In genomic region chr4:24364852-24365251, GRCh38 we compare ENCODE assay signal across 38 cellular contexts.
"Had no signal": no experiment of that assay in that cellular context is flagged by ENCODE, and none has a peak within 500 bp of the region (broad histone marks: within the 10 kb centered on the region; RNA-seq: fewer than 3 reads in every experiment).

No MANE protein-coding gene starts in this region.

- H3K9me3 Mint-ChIP-seq: activated naive CD4-positive, alpha-beta T cell treated with anti-CD3 and anti-CD28 coated beads for 36 hours; activated naive CD4-positive, alpha-beta T cell treated with anti-CD3 and anti-CD28 coated beads, Interleukin-2, amount 10 ng/mL, durations not matched to agents 7 days and 5 days; activated naive CD4-positive, alpha-beta T cell treated with anti-CD3 and anti-CD28 coated beads, Interleukin-2, amount 50 U/mL, for 24 hours; activated naive CD4-positive, alpha-beta T cell treated with anti-CD3 and anti-CD28 coated beads, Interleukin-2, amount 50 U/mL, for 72 hours; activated naive CD8-positive, alpha-beta T cell treated with anti-CD3 and anti-CD28 coated beads for 36 hours; activated naive CD8-positive, alpha-beta T cell treated with anti-CD3 and anti-CD28 coated beads, Interleukin-2, amount 10 ng/mL, durations not matched to agents 7 days and 5 days; activated naive CD8-positive, alpha-beta T cell treated with anti-CD3 and anti-CD28 coated beads, Interleukin-2, amount 50 U/mL, for 24 hours; activated T-cell treated with anti-CD3 and anti-CD28 coated beads, Interleukin-2, amount 50 U/mL, for 24 hours; activated T-cell treated with anti-CD3 and anti-CD28 coated beads, Interleukin-2, amount 50 U/mL, for 4 hours; activated T-cell treated with anti-CD3 and anti-CD28 coated beads, Interleukin-2, amount 50 U/mL, for 72 hours; activated T-helper 1 cell treated with anti-CD3 and anti-CD28 coated beads, Interleukin-12 subunit alpha, Interleukin-12 subunit beta, Interleukin-2, Interleukin-4 antibody, amounts not matched to agents 30 ng/mL and 10 ng/mL and 1 ng/mL, durations not matched to agents 14 hours and 24 hours and 36 hours; activated T-helper 17 cell treated with anti-CD3 and anti-CD28 coated beads, Interleukin-2, amount 50 U/mL, for 72 hours; activated T-helper 2 cell treated with anti-CD3 and anti-CD28 coated beads, Interferon-gamma antibody, Interleukin-2, Interleukin-4, amounts not matched to agents 10 μg/mL and 5 μg/mL and 100 μg/mL, durations not matched to agents 14 hours and 24 hours and 36 hours; brain; central memory CD8-positive, alpha-beta T cell had no signal

- DNase-seq: activated effector memory CD4-positive, alpha-beta T cell treated with anti-CD3 and anti-CD28 coated beads, Interleukin-2, amount 50 U/mL, for 16 hours; activated effector memory CD4-positive, alpha-beta T cell treated with Interleukin-2 at 50 U/mL for 16 hours; activated gamma-delta T cell; activated gamma-delta T cell treated with Interleukin-2 at 50 U/mL for 16 hours; activated naive CD4-positive, alpha-beta T cell; activated naive CD4-positive, alpha-beta T cell treated with anti-CD3 and anti-CD28 coated beads for 36 hours; activated naive CD4-positive, alpha-beta T cell treated with anti-CD3 and anti-CD28 coated beads, Interleukin-2, amount 10 ng/mL, durations not matched to agents 7 days and 5 days; activated naive CD4-positive, alpha-beta T cell treated with anti-CD3 and anti-CD28 coated beads, Interleukin-2, amount 50 U/mL, for 16 hours; activated naive CD4-positive, alpha-beta T cell treated with Interleukin-2 at 50 U/mL for 16 hours; activated naive CD8-positive, alpha-beta T cell treated with anti-CD3 and anti-CD28 coated beads for 36 hours; activated naive CD8-positive, alpha-beta T cell treated with anti-CD3 and anti-CD28 coated beads, Interleukin-2, amount 10 ng/mL, durations not matched to agents 7 days and 5 days; activated naive CD8-positive, alpha-beta T cell treated with anti-CD3 and anti-CD28 coated beads, Interleukin-2, amount 50 U/mL, for 24 hours; activated T-cell treated with anti-CD3 and anti-CD28 coated beads, Interleukin-2, amount 50 U/mL, for 1 hour; activated T-cell treated with anti-CD3 and anti-CD28 coated beads, Interleukin-2, amount 50 U/mL, for 24 hours; activated T-cell treated with anti-CD3 and anti-CD28 coated beads, Interleukin-2, amount 50 U/mL, for 4 hours; activated T-cell treated with anti-CD3 and anti-CD28 coated beads, Interleukin-2, amount 50 U/mL, for 48 hours; activated T-cell treated with anti-CD3 and anti-CD28 coated beads, Interleukin-2, amount 50 U/mL, for 72 hours; adrenal gland; amniotic stem cell; amygdala; anterior cingulate cortex; aorta; body of pancreas; brain microvascular endothelial cell; caudate nucleus; central memory CD4-positive, alpha-beta T cell; cerebellar nuclear complex had no signal

- H3K4me3 Mint-ChIP-seq: activated naive CD4-positive, alpha-beta T cell treated with anti-CD3 and anti-CD28 coated beads for 36 hours; activated naive CD4-positive, alpha-beta T cell treated with anti-CD3 and anti-CD28 coated beads, Interleukin-2, amount 10 ng/mL, durations not matched to agents 7 days and 5 days; activated naive CD4-positive, alpha-beta T cell treated with anti-CD3 and anti-CD28 coated beads, Interleukin-2, amount 50 U/mL, for 24 hours; activated naive CD8-positive, alpha-beta T cell; activated naive CD8-positive, alpha-beta T cell treated with anti-CD3 and anti-CD28 coated beads for 36 hours; activated naive CD8-positive, alpha-beta T cell treated with anti-CD3 and anti-CD28 coated beads, Interleukin-2, amount 10 ng/mL, durations not matched to agents 7 days and 5 days; activated naive CD8-positive, alpha-beta T cell treated with anti-CD3 and anti-CD28 coated beads, Interleukin-2, amount 50 U/mL, for 24 hours; activated T-cell treated with anti-CD3 and anti-CD28 coated beads, Interleukin-2, amount 50 U/mL, for 24 hours; activated T-cell treated with anti-CD3 and anti-CD28 coated beads, Interleukin-2, amount 50 U/mL, for 4 hours; activated T-cell treated with anti-CD3 and anti-CD28 coated beads, Interleukin-2, amount 50 U/mL, for 72 hours; activated T-helper 1 cell treated with anti-CD3 and anti-CD28 coated beads, Interleukin-12 subunit alpha, Interleukin-12 subunit beta, Interleukin-2, Interleukin-4 antibody, amounts not matched to agents 30 ng/mL and 10 ng/mL and 1 ng/mL, durations not matched to agents 14 hours and 24 hours and 36 hours; activated T-helper 17 cell treated with anti-CD3 and anti-CD28 coated beads, Interleukin-2, amount 50 U/mL, for 72 hours; brain; central memory CD8-positive, alpha-beta T cell had no signal

- H3K36me3 Mint-ChIP-seq: activated naive CD4-positive, alpha-beta T cell treated with anti-CD3 and anti-CD28 coated beads, Interleukin-2, amount 10 ng/mL, durations not matched to agents 7 days and 5 days; activated naive CD4-positive, alpha-beta T cell treated with anti-CD3 and anti-CD28 coated beads, Interleukin-2, amount 50 U/mL, for 24 hours; activated naive CD4-positive, alpha-beta T cell treated with anti-CD3 and anti-CD28 coated beads, Interleukin-2, amount 50 U/mL, for 72 hours; activated naive CD8-positive, alpha-beta T cell; activated naive CD8-positive, alpha-beta T cell treated with anti-CD3 and anti-CD28 coated beads for 36 hours; activated naive CD8-positive, alpha-beta T cell treated with anti-CD3 and anti-CD28 coated beads, Interleukin-2, amount 10 ng/mL, durations not matched to agents 7 days and 5 days; brain had no signal

- H3K4me1 Mint-ChIP-seq: activated naive CD4-positive, alpha-beta T cell treated with anti-CD3 and anti-CD28 coated beads, Interleukin-2, amount 10 ng/mL, durations not matched to agents 7 days and 5 days; activated naive CD4-positive, alpha-beta T cell treated with anti-CD3 and anti-CD28 coated beads, Interleukin-2, amount 50 U/mL, for 24 hours; activated naive CD8-positive, alpha-beta T cell treated with anti-CD3 and anti-CD28 coated beads for 36 hours; activated naive CD8-positive, alpha-beta T cell treated with anti-CD3 and anti-CD28 coated beads, Interleukin-2, amount 10 ng/mL, durations not matched to agents 7 days and 5 days; activated naive CD8-positive, alpha-beta T cell treated with anti-CD3 and anti-CD28 coated beads, Interleukin-2, amount 50 U/mL, for 24 hours; activated T-helper 17 cell treated with anti-CD3 and anti-CD28 coated beads, Interleukin-2, amount 50 U/mL, for 72 hours; central memory CD8-positive, alpha-beta T cell had no signal

- H3K36me3 ChIP-seq: adrenal gland, ascending aorta, brain microvascular endothelial cell, breast epithelium, cardiac muscle cell had no signal

- H3K27ac ChIP-seq: adrenal gland, ascending aorta, body of pancreas, brain microvascular endothelial cell, breast epithelium, cardiac muscle cell had no signal

- H3K27me3 Mint-ChIP-seq: activated naive CD4-positive, alpha-beta T cell treated with anti-CD3 and anti-CD28 coated beads, Interleukin-2, amount 10 ng/mL, durations not matched to agents 7 days and 5 days; activated naive CD8-positive, alpha-beta T cell; activated naive CD8-positive, alpha-beta T cell treated with anti-CD3 and anti-CD28 coated beads, Interleukin-2, amount 50 U/mL, for 24 hours; activated T-cell treated with anti-CD3 and anti-CD28 coated beads, Interleukin-2, amount 50 U/mL, for 24 hours; activated T-helper 17 cell treated with anti-CD3 and anti-CD28 coated beads, Interleukin-2, amount 50 U/mL, for 72 hours; brain; central memory CD8-positive, alpha-beta T cell had no signal

- H3K27me3 ChIP-seq: adrenal gland, ascending aorta, body of pancreas, brain microvascular endothelial cell, breast epithelium, cardiac muscle cell had no signal

- H3K4me1 ChIP-seq: adrenal gland, ascending aorta, body of pancreas, breast epithelium had no signal

- H3K4me3 ChIP-seq: adrenal gland, ascending aorta, body of pancreas, breast epithelium, cardiac muscle cell had no signal

- H3K9me3 ChIP-seq: adrenal gland, ascending aorta, body of pancreas, breast epithelium had no signal

- H3K27ac Mint-ChIP-seq: activated naive CD4-positive, alpha-beta T cell treated with anti-CD3 and anti-CD28 coated beads for 36 hours; activated naive CD4-positive, alpha-beta T cell treated with anti-CD3 and anti-CD28 coated beads, Interleukin-2, amount 10 ng/mL, durations not matched to agents 7 days and 5 days; activated naive CD4-positive, alpha-beta T cell treated with anti-CD3 and anti-CD28 coated beads, Interleukin-2, amount 50 U/mL, for 24 hours; activated naive CD4-positive, alpha-beta T cell treated with anti-CD3 and anti-CD28 coated beads, Interleukin-2, amount 50 U/mL, for 72 hours; activated naive CD8-positive, alpha-beta T cell; activated naive CD8-positive, alpha-beta T cell treated with anti-CD3 and anti-CD28 coated beads for 36 hours; activated naive CD8-positive, alpha-beta T cell treated with anti-CD3 and anti-CD28 coated beads, Interleukin-2, amount 10 ng/mL, durations not matched to agents 7 days and 5 days; activated naive CD8-positive, alpha-beta T cell treated with anti-CD3 and anti-CD28 coated beads, Interleukin-2, amount 50 U/mL, for 24 hours; activated T-cell treated with anti-CD3 and anti-CD28 coated beads, Interleukin-2, amount 50 U/mL, for 24 hours; activated T-cell treated with anti-CD3 and anti-CD28 coated beads, Interleukin-2, amount 50 U/mL, for 72 hours; activated T-helper 1 cell treated with anti-CD3 and anti-CD28 coated beads, Interleukin-12 subunit alpha, Interleukin-12 subunit beta, Interleukin-2, Interleukin-4 antibody, amounts not matched to agents 30 ng/mL and 10 ng/mL and 1 ng/mL, durations not matched to agents 14 hours and 24 hours and 36 hours; activated T-helper 17 cell treated with anti-CD3 and anti-CD28 coated beads, Interleukin-2, amount 50 U/mL, for 72 hours; activated T-helper 2 cell treated with anti-CD3 and anti-CD28 coated beads, Interferon-gamma antibody, Interleukin-2, Interleukin-4, amounts not matched to agents 10 μg/mL and 5 μg/mL and 100 μg/mL, durations not matched to agents 14 hours and 24 hours and 36 hours; brain had no signal

- ATAC-seq: activated naive CD4-positive, alpha-beta T cell treated with anti-CD3 and anti-CD28 coated beads, Interleukin-2, amount 50 U/mL, for 72 hours; activated naive CD8-positive, alpha-beta T cell treated with anti-CD3 and anti-CD28 coated beads, Interleukin-2, amount 50 U/mL, for 24 hours; activated T-cell treated with anti-CD3 and anti-CD28 coated beads, Interleukin-2, amount 50 U/mL, for 4 hours; activated T-cell treated with anti-CD3 and anti-CD28 coated beads, Interleukin-2, amount 50 U/mL, for 72 hours; activated T-helper 17 cell treated with anti-CD3 and anti-CD28 coated beads, Interleukin-2, amount 50 U/mL, for 72 hours; body of pancreas had no signal
